Comparison of ENCODE assay signal across 26 cellular contexts in the genomic region with DNA sequence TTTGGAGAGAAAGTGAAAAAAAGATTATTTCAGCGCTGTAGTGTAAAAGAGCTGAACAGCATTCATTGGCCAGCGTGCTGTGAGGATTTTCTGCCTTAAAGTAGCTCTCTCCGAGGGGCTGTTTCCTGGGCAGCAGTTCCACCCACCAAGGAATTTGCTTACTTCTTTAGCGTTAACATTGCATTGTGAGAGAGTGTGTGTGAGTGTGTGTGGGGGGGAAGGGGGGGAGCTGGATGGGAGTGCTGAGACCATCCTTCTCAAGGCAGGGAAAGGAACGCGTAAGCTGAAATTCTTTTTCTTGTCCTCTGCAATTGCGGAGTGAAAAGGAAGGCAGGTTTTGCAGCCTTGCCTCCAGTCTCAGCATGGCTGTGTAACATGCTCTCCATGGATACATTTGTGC.
DNase-seq lines count a peak whose midpoint lies in the region; ATAC-seq, FAIRE-seq and TF ChIP-seq lines count a peak whose summit lies in the region.
"Had no signal": no experiment of that assay in that cellular context is flagged by ENCODE, and none has a peak within 500 bp of the region (broad histone marks: within the 10 kb centered on the region; RNA-seq: fewer than 3 reads in every experiment).

No MANE protein-coding gene starts in this region.

- ATAC-seq in GM23338: no peak

- H3K36me3 ChIP-seq in GM23338 (ENCODE audit: insufficient read depth) (no peaks in the 10 kb centered on the region), H1 (ENCODE audit: control insufficient read depth in 2 of 4, insufficient read depth in 4 of 4, low read length in 3 of 4) (no peaks in the 10 kb centered on the region), mesendoderm (ENCODE audit: control insufficient read depth, insufficient read depth, low read length) (no peaks in the 10 kb centered on the region), neural progenitor cell (no peaks in the 10 kb centered on the region)

- TF ChIP-seq CTCF in GM23338 (conservative IDR thresholded peaks at IDR 0.05; ENCODE audit: low read depth in 2 of 2): no peak
- TF ChIP-seq CTCF in H1 (IDR thresholded peaks at IDR 0.05; ENCODE audit: control extremely low read depth in 1 of 3, insufficient read depth in 1 of 3, low read depth in 1 of 3, low read length in 3 of 3): no peak
- TF ChIP-seq CTCF in neural progenitor cell (IDR thresholded peaks at IDR 0.05): no peak

- no peaks in the 10 kb centered on the region for H3K27me3 ChIP-seq in GM23338 (ENCODE audit: insufficient read depth)
- H3K27me3 ChIP-seq in H1 (replicated peaks in 1 of 4; ENCODE audit: control insufficient read depth in 3 of 4, extremely low read depth in 1 of 4, insufficient read depth in 3 of 4, low read length in 3 of 4): no peaks in the 10 kb centered on the region
- H3K27me3 ChIP-seq in mesendoderm (ENCODE audit: insufficient read depth, low read length, poor library complexity): no peaks in the 10 kb centered on the region
- H3K27me3 ChIP-seq in neural progenitor cell: no peaks in the 10 kb centered on the region

- H4K8ac ChIP-seq in H1 (ENCODE audit: extremely low read depth, insufficient read depth, low read length) (no peak overlapping the region), mesendoderm (ENCODE audit: low read depth, low read length) (no peak overlapping the region)

- H2BK15ac ChIP-seq in H1 (ENCODE audit: low read length): no peak overlapping the region
- H2BK15ac ChIP-seq in mesendoderm (replicated peaks; ENCODE audit: low read depth): no peak overlapping the region

- H2AFZ ChIP-seq in GM23338: peak overlapping the region; percentile 78
- H2AFZ ChIP-seq in H1 (ENCODE audit: low read length): peak overlapping the region; percentile 41; the same call in 1 of the 2 replicates
- H2AFZ ChIP-seq in neural progenitor cell (replicated peaks): no peak overlapping the region

- H3K9me3 ChIP-seq in H1 (ENCODE audit: insufficient read depth in 2 of 2, low read depth in 1 of 2, low read length in 1 of 2) (no peaks in the 10 kb centered on the region), neural progenitor cell (ENCODE audit: low read depth) (no peaks in the 10 kb centered on the region)

- H3K18ac ChIP-seq in H1 (ENCODE audit: extremely low read depth, low read length): no peak overlapping the region
- no peak overlapping the region for H3K18ac ChIP-seq in mesendoderm (ENCODE audit: low read length)

- H3K4ac ChIP-seq in H1 (replicated peaks; ENCODE audit: insufficient read length, low read depth, low read length): no peak overlapping the region
- H3K4ac ChIP-seq in mesendoderm (ENCODE audit: low read depth, low read length): no peak overlapping the region

- H3K9ac ChIP-seq in H1 (replicated peaks in 1 of 4; ENCODE audit: extremely low read depth in 1 of 4, low read depth in 3 of 4, low read length in 3 of 4) (no peak overlapping the region), mesendoderm (ENCODE audit: low read length) (peak overlapping the region; percentile 32), neural progenitor cell (no peak overlapping the region)

- DNase-seq in GM23338 (ENCODE audit: low spot score) (peak; percentile 10), H1 (ENCODE audit: low read depth in 1 of 2, low spot score in 2 of 2) (no peak), mesendoderm (peak; percentile 12), neural progenitor cell (ENCODE audit: low spot score) (peak; percentile 45), NCI-H2029 treated with DMSO at 0.1 percent for 48 hours (lab: John Stamatoyannopoulos, UW) (no peak), NCI-H1417 treated with DMSO at 0.1 percent for 48 hours (lab: John Stamatoyannopoulos, UW) (no peak)
- DNase-seq in activated naive CD4-positive, alpha-beta T cell treated with anti-CD3 and anti-CD28 coated beads, Interleukin-2, amount 50 U/mL, for 16 hours: no peak
- DNase-seq in stimulated activated CD4-positive, alpha-beta T cell treated with anti-CD3 and anti-CD28 coated beads, Interleukin-2, amount 100 ng/mL, for 24 hours: no peak
- DNase-seq: 8988T, ACHN, Calu3, DMS79 treated with DMSO at 0.1 percent for 48 hours, GF-D8, GOT3, HCEC 1CT, KBM-7, MV-4-11, NCI-H1105, NCI-H146, NCI-H1930, NCI-H526 treated with DMSO at 0.1 percent for 48 hours, SIG-M5 had no signal

- TF ChIP-seq RAD21 in H1 (IDR thresholded peaks at IDR 0.05 in 1 of 2, conservative IDR thresholded peaks at IDR 0.05 in 1 of 2; ENCODE audit: low read depth in 2 of 2, low read length in 2 of 2): no peak

- POLR2A ChIA-PET in H1 (lab: Charles Lee; ENCODE audit: partially characterized antibody): no interaction called here

- no peak overlapping the region for H3K14ac ChIP-seq in H1 (ENCODE audit: insufficient read length)

- WGBS in H1 (ENCODE audit: extremely low coverage in 1 of 2, insufficient coverage in 1 of 2, insufficient read length in 1 of 2, insufficient replicate concordance in 2 of 2, low coverage in 1 of 2, low lambda C conversion rate in 2 of 2, missing lambda C conversion rate in 1 of 2), 2 experiments: 78% methylated on average over 7 of the region's 7 CpGs; no CpG with 5 or more reads in 1 of the 2 experiments
- WGBS in mesendoderm (ENCODE audit: extremely low coverage, insufficient coverage, low lambda C conversion rate): no CpG with 5 or more reads among the region's 7 CpGs

- no peak for TF ChIP-seq POLR2A in H1 (IDR thresholded peaks at IDR 0.05; ENCODE audit: control extremely low read depth in 1 of 2, low read depth in 2 of 2, low read length in 2 of 2)

- CTCF ChIA-PET in H1 (lab: Charles Lee; ENCODE audit: partially characterized antibody): interaction anchor here (0.6 to 7.8 kb wide), 48 partner anchors 8 to 482 kb away, joined by 3 to 65 read pairs (median 5); no protein-coding TSS in a partner anchor

- 0 out of 2 replicates have a peak overlapping the region, but pooled peaks have one; percentile 18 for H2BK5ac ChIP-seq in H1 (ENCODE audit: low read depth, low read length)
- H2BK5ac ChIP-seq in mesendoderm (ENCODE audit: low read length): no peak overlapping the region

- H2AK5ac ChIP-seq in H1 (ENCODE audit: low read depth, low read length) (no peak overlapping the region), mesendoderm (ENCODE audit: low read length) (peak overlapping the region; percentile 75)

- H4K20me1 ChIP-seq in GM23338 (replicated peaks; ENCODE audit: insufficient read depth) (no peaks in the 10 kb centered on the region), H1 (replicated peaks in 1 of 2; ENCODE audit: control insufficient read depth in 1 of 2, insufficient read depth in 2 of 2, low read length in 2 of 2) (no peaks in the 10 kb centered on the region), neural progenitor cell (ENCODE audit: low read depth) (no peaks in the 10 kb centered on the region)

- H3K4me2 ChIP-seq in GM23338 (no peak overlapping the region), H1 (ENCODE audit: insufficient read depth in 1 of 2, low read depth in 2 of 2, low read length in 2 of 2) (no peak overlapping the region), mesendoderm (ENCODE audit: low read length) (no peak overlapping the region), neural progenitor cell (peak overlapping the region; percentile 46)

- H2BK120ac ChIP-seq in H1 (replicated peaks; ENCODE audit: low read depth, low read length) (no peak overlapping the region), mesendoderm (ENCODE audit: low read depth, low read length) (no peak overlapping the region)

- H3K36me3 Mint-ChIP-seq in GM23338 (ENCODE audit: low read depth) (no peaks in the 10 kb centered on the region), neural progenitor cell (no peaks in the 10 kb centered on the region)

- no peaks in the 10 kb centered on the region; the same call in 1 of the 2 replicates for H3K79me1 ChIP-seq in H1 (ENCODE audit: low read depth, low read length)
- H3K79me1 ChIP-seq in mesendoderm (ENCODE audit: low read length): no peaks in the 10 kb centered on the region

- no peaks in the 10 kb centered on the region for H3K79me2 ChIP-seq in GM23338 (replicated peaks; ENCODE audit: insufficient read depth)
- H3K79me2 ChIP-seq in H1 (ENCODE audit: control insufficient read depth in 1 of 2, insufficient read depth in 2 of 2, low read length in 2 of 2): no peaks in the 10 kb centered on the region
- no peaks in the 10 kb centered on the region for H3K79me2 ChIP-seq in mesendoderm (ENCODE audit: control insufficient read depth, insufficient read depth, low read length)
- no peaks in the 10 kb centered on the region for H3K79me2 ChIP-seq in neural progenitor cell (ENCODE audit: low read depth)

- H3K4me1 Mint-ChIP-seq in GM23338: peaks cover 27% of the 10 kb centered on the region
- H3K4me1 Mint-ChIP-seq in neural progenitor cell: peaks cover 58% of the 10 kb centered on the region

- H4K5ac ChIP-seq in H1 (ENCODE audit: insufficient read length, low read depth, low read length) (no peak overlapping the region), mesendoderm (ENCODE audit: low read length) (no peak overlapping the region)

- no peaks in the 10 kb centered on the region for H3K9me3 Mint-ChIP-seq in GM23338
- no peaks in the 10 kb centered on the region for H3K9me3 Mint-ChIP-seq in neural progenitor cell

- peaks cover 7% of the 10 kb centered on the region for H3K27me3 Mint-ChIP-seq in GM23338 (ENCODE audit: insufficient read depth, low read depth, poor library complexity)
- H3K27me3 Mint-ChIP-seq in neural progenitor cell (ENCODE audit: insufficient read depth, low read depth): peaks cover 20% of the 10 kb centered on the region

- H3K27ac Mint-ChIP-seq in GM23338 (no peak overlapping the region), neural progenitor cell (peak overlapping the region; percentile 99)

- no peaks in the 10 kb centered on the region for H3K9me2 ChIP-seq in GM23338 (ENCODE audit: insufficient read depth)

- H3K56ac ChIP-seq in H1 (replicated peaks; ENCODE audit: insufficient read length, low read depth, low read length): no peak overlapping the region
- H3K56ac ChIP-seq in mesendoderm (ENCODE audit: low read length): peak overlapping the region; percentile 58

- TF ChIP-seq EP300 in H1 (IDR thresholded peaks at IDR 0.05; ENCODE audit: borderline replicate concordance in 1 of 2, low read depth in 2 of 2, low read length in 2 of 2): no peak

- H3F3A ChIP-seq in GM23338 (replicated peaks; ENCODE audit: low read depth) (no peaks in the 10 kb centered on the region), neural progenitor cell (ENCODE audit: low read depth) (peaks cover 3% of the 10 kb centered on the region)

- H3K23ac ChIP-seq in H1 (ENCODE audit: insufficient read length) (no peak overlapping the region), mesendoderm (ENCODE audit: low read length) (no peak overlapping the region)

- H3K4me3 Mint-ChIP-seq in GM23338 (no peak overlapping the region), neural progenitor cell (peak overlapping the region; percentile 74)

- H2BK12ac ChIP-seq in H1 (ENCODE audit: low read depth, low read length): no peak overlapping the region; the same call in 1 of the 2 replicates

- H3K4me1 ChIP-seq in GM23338 (ENCODE audit: insufficient read depth) (0 out of 2 replicates have a peak, but pooled peaks cover 5% of the 10 kb centered on the region), H1 (replicated peaks in 1 of 4; ENCODE audit: control insufficient read depth in 3 of 4, insufficient read depth in 4 of 4, low read length in 3 of 4) (peaks cover 0 to 8% (median 2%) of the 10 kb centered on the region in 4 experiments; a peak in 5 of 7 replicates), mesendoderm (ENCODE audit: control insufficient read depth, low read depth, low read length) (peaks cover 3% of the 10 kb centered on the region), neural progenitor cell (peaks cover 17% of the 10 kb centered on the region)

- no peak overlapping the region for H3K27ac ChIP-seq in GM23338 (ENCODE audit: low read depth)
- no peak overlapping the region for H3K27ac ChIP-seq in H1 (ENCODE audit: low read depth, low read length)
- H3K27ac ChIP-seq in mesendoderm (ENCODE audit: low read depth, low read length): no peak overlapping the region
- no peak overlapping the region for H3K27ac ChIP-seq in neural progenitor cell
- H3K27ac ChIP-seq: SK-N-MC had no signal

- no peak overlapping the region for H2BK20ac ChIP-seq in H1 (ENCODE audit: low read length)

- H3K4me3 ChIP-seq in GM23338 (no peak overlapping the region), H1 (ENCODE audit: extremely low read depth in 1 of 4, insufficient read depth in 2 of 4, low read depth in 3 of 4, low read length in 4 of 4) (no peak overlapping the region), mesendoderm (ENCODE audit: low read length) (no peak overlapping the region), neural progenitor cell (no peak overlapping the region)
- H3K4me3 ChIP-seq: SK-N-MC had no signal

- no peak overlapping the region for H4K91ac ChIP-seq in H1 (replicated peaks; ENCODE audit: insufficient read length, low read length)

- no peaks in the 10 kb centered on the region; the same call in 1 of the 2 replicates for H3K23me2 ChIP-seq in H1 (ENCODE audit: low read depth, low read length)

- FAIRE-seq in H1 (lab: Jason Lieb, UNC): no peak
- FAIRE-seq: GM12892, GM18507, HTR-8/SVneo had no signal

Comparison
In these comparisons a context has a peak if more than half of its experiments do, and no peak if none do; other contexts are left out.
1. DNase-seq: peak in GM23338 (single experiment), mesendoderm (single experiment) and neural progenitor cell (single experiment); none in H1 (0 of 2), activated naive CD4-positive, alpha-beta T cell treated with anti-CD3 and anti-CD28 coated beads, Interleukin-2, amount 50 U/mL, for 16 hours (single experiment), NCI-H2029 treated with DMSO at 0.1 percent for 48 hours (single experiment), stimulated activated CD4-positive, alpha-beta T cell treated with anti-CD3 and anti-CD28 coated beads, Interleukin-2, amount 100 ng/mL, for 24 hours (0 of 2) and NCI-H1417 treated with DMSO at 0.1 percent for 48 hours (single experiment).